ENCODE assay signal across 19 cellular contexts in the genomic region with DNA sequence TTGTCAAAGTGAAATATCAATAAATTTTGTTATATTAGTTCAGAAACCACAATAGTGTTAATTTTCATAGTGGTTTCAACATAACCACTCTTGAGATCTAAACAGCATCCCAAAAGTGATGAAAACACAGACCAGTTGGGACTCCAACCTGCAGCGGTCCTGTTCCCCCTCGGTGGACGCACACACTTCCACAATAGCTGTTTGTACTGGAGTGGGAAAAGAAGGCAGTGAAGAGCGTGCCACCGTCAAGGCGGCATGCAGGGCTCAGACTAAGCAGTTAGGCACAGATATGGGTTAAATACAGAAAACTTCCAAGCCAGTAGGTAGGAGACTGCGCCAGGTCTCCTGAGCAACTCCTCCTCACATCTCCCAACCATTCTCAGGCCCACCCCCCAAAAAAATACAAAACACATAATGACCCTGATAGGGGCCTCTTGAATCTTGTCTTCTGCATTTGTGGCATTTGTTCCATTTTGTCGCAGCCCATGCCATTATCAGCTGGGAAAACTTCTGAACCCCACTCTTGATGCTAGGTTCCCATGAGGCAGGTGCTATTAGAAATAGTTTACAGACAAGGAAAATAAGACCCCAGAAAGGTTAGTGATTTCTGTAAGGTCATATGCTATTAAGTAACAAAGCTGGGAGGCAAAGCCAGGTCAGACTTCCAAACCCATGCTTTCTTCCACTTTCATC. TPM values are rescaled to one million over a fixed set of nuclear protein-coding genes. Genes with fewer than 3 reads are reported as not detected.
A peak's percentile ranks its signal among the peaks of the same experiment; 100 is the strongest.
DNase-seq lines count a peak whose midpoint lies in the region; ATAC-seq, FAIRE-seq and TF ChIP-seq lines count a peak whose summit lies in the region.
"Had no signal": no experiment of that assay in that cellular context is flagged by ENCODE, and none has a peak within 500 bp of the region (broad histone marks: within the 10 kb centered on the region; RNA-seq: fewer than 3 reads in every experiment).

No MANE protein-coding gene starts in this region.

- H3K27ac Mint-ChIP-seq in activated T-helper 1 cell treated with anti-CD3 and anti-CD28 coated beads, Interleukin-12 subunit alpha, Interleukin-12 subunit beta, Interleukin-2, Interleukin-4 antibody, amounts not matched to agents 30 ng/mL and 10 ng/mL and 1 ng/mL, durations not matched to agents 14 hours and 24 hours and 36 hours = peak overlapping the region; percentile 15
- peak overlapping the region; percentile 13 for H3K27ac Mint-ChIP-seq in neural progenitor cell

- POLR2A ChIA-PET in HepG2 (lab: Yijun Ruan, JAX) = no interaction called here

- TF ChIP-seq RAD21 in HepG2 (CRISPR knock-in tag; IDR thresholded peaks at IDR 0.05) = no peak

- TF ChIP-seq POLR2A in HepG2 (IDR thresholded peaks at IDR 0.05; ENCODE audit: insufficient read depth in 1 of 2, low read depth in 2 of 2, low read length in 2 of 2) = no peak
- no peak for TF ChIP-seq POLR2A in right lobe of liver (IDR thresholded peaks at IDR 0.05)
- peak; percentile 12 for TF ChIP-seq POLR2A in GM18505 (IDR thresholded peaks at IDR 0.05; ENCODE audit: borderline replicate concordance, extremely low read depth, insufficient read depth, insufficient read length)

- no peak overlapping the region for H3K9ac ChIP-seq in HepG2 (ENCODE audit: insufficient read depth, low read depth, low read length)
- no peak overlapping the region for H3K9ac ChIP-seq in neural progenitor cell

- H4K20me1 ChIP-seq in HepG2 (ENCODE audit: insufficient read depth, low read length) (no peaks in the 10 kb centered on the region), neural progenitor cell (ENCODE audit: low read depth) (no peaks in the 10 kb centered on the region)

- in situ Hi-C loops in HepG2 (cut with HindIII; ENCODE audit: extremely low pct_ligation_motif_present, low pct_unique_long_range_greater_than_20kb) = no loop called here

- WGBS in HepG2 (ENCODE audit: low lambda C conversion rate) = 95% methylated on average over 8 of the region's 8 CpGs
- 98% methylated on average over 8 of the region's 8 CpGs for WGBS in right lobe of liver (ENCODE audit: insufficient coverage, low coverage, low lambda C conversion rate, missing lambda C conversion rate)

- TF ChIP-seq CTCF in HepG2 (CRISPR knock-in tag; IDR thresholded peaks at IDR 0.05) (no peak), right lobe of liver (IDR thresholded peaks at IDR 0.05) (no peak), neural progenitor cell (IDR thresholded peaks at IDR 0.05) (no peak)

- H3K27ac ChIP-seq in HepG2 (ENCODE audit: extremely low read length, insufficient read depth, low read length) = no peak overlapping the region
- no peak overlapping the region for H3K27ac ChIP-seq in right lobe of liver
- H3K27ac ChIP-seq in neural progenitor cell = no peak overlapping the region
- H3K27ac ChIP-seq: A549, C4-2B had no signal

- H2AFZ ChIP-seq in HepG2 (ENCODE audit: low read length) (no peak overlapping the region), neural progenitor cell (replicated peaks) (no peak overlapping the region)

- intact Hi-C loops in HepG2 (cut with micrococcal nuclease; ENCODE audit: unreplicated experiment) (no loop called here), right lobe of liver (cut with DNase I) (no loop called here)
- intact Hi-C loops in activated T-helper 1 cell treated with anti-CD3 and anti-CD28 coated beads, Interleukin-12 subunit alpha, Interleukin-12 subunit beta, Interleukin-2, Interleukin-4 antibody, amounts not matched to agents 30 ng/mL and 10 ng/mL and 1 ng/mL, durations not matched to agents 14 hours and 24 hours and 36 hours (cut with micrococcal nuclease) = no loop called here

- H3K9me3 ChIP-seq in HepG2 (ENCODE audit: low read length) (no peaks in the 10 kb centered on the region), right lobe of liver (no peaks in the 10 kb centered on the region), neural progenitor cell (ENCODE audit: low read depth) (no peaks in the 10 kb centered on the region)
- H3K9me3 ChIP-seq: A549 had no signal

- H3K36me3 Mint-ChIP-seq in activated T-helper 1 cell treated with anti-CD3 and anti-CD28 coated beads, Interleukin-12 subunit alpha, Interleukin-12 subunit beta, Interleukin-2, Interleukin-4 antibody, amounts not matched to agents 30 ng/mL and 10 ng/mL and 1 ng/mL, durations not matched to agents 14 hours and 24 hours and 36 hours (ENCODE audit: low read depth) = peaks cover 17% of the 10 kb centered on the region
- H3K36me3 Mint-ChIP-seq in neural progenitor cell = peaks cover 24% of the 10 kb centered on the region

- H3K4me2 ChIP-seq in HepG2 (ENCODE audit: low read depth, low read length) (no peak overlapping the region), neural progenitor cell (no peak overlapping the region)
- H3K4me2 ChIP-seq: A549 had no signal

- H3K79me2 ChIP-seq in HepG2 (ENCODE audit: insufficient read depth, low read length) (no peaks in the 10 kb centered on the region), neural progenitor cell (ENCODE audit: low read depth) (no peaks in the 10 kb centered on the region)

- H3K27me3 Mint-ChIP-seq in activated T-helper 1 cell treated with anti-CD3 and anti-CD28 coated beads, Interleukin-12 subunit alpha, Interleukin-12 subunit beta, Interleukin-2, Interleukin-4 antibody, amounts not matched to agents 30 ng/mL and 10 ng/mL and 1 ng/mL, durations not matched to agents 14 hours and 24 hours and 36 hours (ENCODE audit: insufficient read depth) = no peaks in the 10 kb centered on the region
- peaks cover 5% of the 10 kb centered on the region for H3K27me3 Mint-ChIP-seq in neural progenitor cell (ENCODE audit: insufficient read depth, low read depth)
- H3K27me3 Mint-ChIP-seq: CD4-positive, alpha-beta memory T cell had no signal

- no peaks in the 10 kb centered on the region for H3K4me1 Mint-ChIP-seq in activated T-helper 1 cell treated with anti-CD3 and anti-CD28 coated beads, Interleukin-12 subunit alpha, Interleukin-12 subunit beta, Interleukin-2, Interleukin-4 antibody, amounts not matched to agents 30 ng/mL and 10 ng/mL and 1 ng/mL, durations not matched to agents 14 hours and 24 hours and 36 hours (ENCODE audit: low read depth)
- H3K4me1 Mint-ChIP-seq in neural progenitor cell = peaks cover 3% of the 10 kb centered on the region

- no peaks in the 10 kb centered on the region for H3K9me3 Mint-ChIP-seq in activated T-helper 1 cell treated with anti-CD3 and anti-CD28 coated beads, Interleukin-12 subunit alpha, Interleukin-12 subunit beta, Interleukin-2, Interleukin-4 antibody, amounts not matched to agents 30 ng/mL and 10 ng/mL and 1 ng/mL, durations not matched to agents 14 hours and 24 hours and 36 hours
- H3K9me3 Mint-ChIP-seq in neural progenitor cell = peaks cover 2% of the 10 kb centered on the region
- H3K9me3 Mint-ChIP-seq: CD4-positive, alpha-beta memory T cell had no signal

- DNase-seq in HepG2 (ENCODE audit: low spot score) (no peak), right lobe of liver (no peak), neural progenitor cell (ENCODE audit: low spot score) (no peak), A172 (ENCODE audit: low spot score) (no peak), HK-2 (ENCODE audit: unreplicated experiment) (no peak)
- DNase-seq in activated T-helper 1 cell treated with anti-CD3 and anti-CD28 coated beads, Interleukin-12 subunit alpha, Interleukin-12 subunit beta, Interleukin-2, Interleukin-4 antibody, amounts not matched to agents 30 ng/mL and 10 ng/mL and 1 ng/mL, durations not matched to agents 14 hours and 24 hours and 36 hours (ENCODE audit: low spot score) = no peak
- DNase-seq: AML-193; Calu3; CD4-positive, alpha-beta memory T cell; DMS79 treated with DMSO at 0.1 percent for 48 hours; GF-D8; H9 had no signal

- no peak overlapping the region for H3K4me3 Mint-ChIP-seq in activated T-helper 1 cell treated with anti-CD3 and anti-CD28 coated beads, Interleukin-12 subunit alpha, Interleukin-12 subunit beta, Interleukin-2, Interleukin-4 antibody, amounts not matched to agents 30 ng/mL and 10 ng/mL and 1 ng/mL, durations not matched to agents 14 hours and 24 hours and 36 hours
- H3K4me3 Mint-ChIP-seq in neural progenitor cell = peak overlapping the region; percentile 17
- H3K4me3 Mint-ChIP-seq: CD4-positive, alpha-beta memory T cell; H9 had no signal

- H3K4me1 ChIP-seq in HepG2 (ENCODE audit: insufficient read depth, low read length) = peaks cover 7% of the 10 kb centered on the region; the same call in 1 of the 2 replicates
- no peaks in the 10 kb centered on the region for H3K4me1 ChIP-seq in right lobe of liver
- H3K4me1 ChIP-seq in neural progenitor cell = no peaks in the 10 kb centered on the region
- H3K4me1 ChIP-seq: A549 had no signal

- no peak for TF ChIP-seq EP300 in HepG2 (IDR thresholded peaks at IDR 0.05; ENCODE audit: low read depth in 2 of 2, low read length in 2 of 2)
- TF ChIP-seq EP300 in HepG2 (CRISPR knock-in tag; IDR thresholded peaks at IDR 0.05; ENCODE audit: borderline replicate concordance) = no peak

- peaks cover 5% of the 10 kb centered on the region for H3F3A ChIP-seq in neural progenitor cell (ENCODE audit: low read depth)

- CTCF ChIA-PET in HepG2 (lab: Yijun Ruan, JAX; ENCODE audit: low intra/inter-chr PET ratio, low total read pairs) = no interaction called here

- H3K4me3 ChIP-seq in HepG2 (replicated peaks in 1 of 3; ENCODE audit: insufficient read depth in 1 of 3, low read depth in 2 of 3, low read length in 3 of 3) (no peak overlapping the region), right lobe of liver (no peak overlapping the region), neural progenitor cell (no peak overlapping the region)
- H3K4me3 ChIP-seq: A549 had no signal

- BruUV-seq in HepG2 (replicated peaks; lab: Mats Ljungman, UMichigan) = no TSS peak

- FAIRE-seq in HepG2 (lab: Jason Lieb, UNC) = no peak
- FAIRE-seq: A549, GM12892, GM19239, H1 had no signal

- ATAC-seq in HepG2 = no peak
- ATAC-seq in right lobe of liver = no peak
- ATAC-seq in GM18505 (IDR thresholded peaks at IDR 0.05; ENCODE audit: unreplicated experiment) = no peak
- no peak for ATAC-seq in GM18867 (IDR thresholded peaks at IDR 0.05; ENCODE audit: unreplicated experiment)
- ATAC-seq: A549 had no signal

- H3K36me3 ChIP-seq in HepG2 (replicated peaks in 1 of 2; ENCODE audit: control insufficient read depth in 1 of 2, insufficient read depth in 2 of 2, low read length in 2 of 2) (peaks cover 0 to 3% of the 10 kb centered on the region in 2 experiments; a peak in 3 of 5 replicates), right lobe of liver (peaks cover 0 to 2% (median 0%) of the 10 kb centered on the region in 4 donors), neural progenitor cell (peaks cover 5% of the 10 kb centered on the region)

- no peaks in the 10 kb centered on the region; a peak in 1 of 5 replicates for H3K27me3 ChIP-seq in HepG2 (ENCODE audit: control insufficient read depth in 1 of 2, insufficient read depth in 2 of 2, low read length in 2 of 2)
- no peaks in the 10 kb centered on the region for H3K27me3 ChIP-seq in right lobe of liver
- H3K27me3 ChIP-seq in neural progenitor cell = no peaks in the 10 kb centered on the region

RNA-seq across cellular contexts. Expression of gene GORASP2, which starts 57.7 kb away (rescaled TPM):
- total RNA-seq in HepG2 (2016; rRNA removed; fragmentation: Illumina TruSeq; extraction: Trizol) (97.3 and 103 TPM in 2 replicates), right lobe of liver (10 to 100 TPM; 32.8 to 47.6 (median 37.6) TPM), neural progenitor cell (ENCODE audit: low replicate concordance) (38.3 and 67.1 TPM in 2 replicates)
- total RNA-seq in HepG2 (2016; cell fraction: cytosol; rRNA removed; fragmentation: Illumina TruSeq; extraction: Trizol; ENCODE audit: low read depth) = 22.0 and 22.8 TPM in 2 replicates
- 82.8 and 104 TPM in 2 replicates for total RNA-seq in HepG2 (2016; cell fraction: insoluble cytoplasmic fraction; rRNA removed; fragmentation: Illumina TruSeq; extraction: Trizol)
- total RNA-seq in HepG2 (2016; cell fraction: membrane; rRNA removed; fragmentation: Illumina TruSeq; extraction: Trizol) = 51.0 and 56.4 TPM in 2 replicates
- total RNA-seq in HepG2 (2016; cell fraction: nucleus; rRNA removed; fragmentation: Illumina TruSeq; extraction: Trizol) = 78.9 and 79.4 TPM in 2 replicates
- polyA plus RNA-seq in HepG2 (2011; rRNA removed) = 190 and 239 TPM in 2 replicates
- 210 and 213 TPM in 2 replicates for polyA plus RNA-seq in HepG2 (2011; cell fraction: cytosol; rRNA removed)
- polyA plus RNA-seq in HepG2 (2011; cell fraction: nucleus; rRNA removed) = 82.9 and 100 TPM in 2 replicates
- 89.3 and 114 TPM in 2 replicates for polyA plus RNA-seq in HepG2 (2012)
- polyA plus RNA-seq in HepG2 (2016; cell fraction: cytosol; fragmentation: Illumina TruSeq; extraction: Trizol; ENCODE audit: low read depth) = 27.3 and 29.3 TPM in 2 replicates
- polyA plus RNA-seq in HepG2 (2016; cell fraction: insoluble cytoplasmic fraction; fragmentation: Illumina TruSeq; extraction: Trizol; ENCODE audit: low read depth) = 157 and 193 TPM in 2 replicates
- 52.8 and 61.7 TPM in 2 replicates for polyA plus RNA-seq in HepG2 (2016; cell fraction: membrane; fragmentation: Illumina TruSeq; extraction: Trizol; ENCODE audit: low read depth)
- 107 and 115 TPM in 2 replicates for polyA plus RNA-seq in HepG2 (2016; cell fraction: nucleus; fragmentation: Illumina TruSeq; extraction: Trizol; ENCODE audit: insufficient read depth, low read depth)
- polyA minus RNA-seq in HepG2 (2011; rRNA and poly(A)+ RNA removed; ENCODE audit: low replicate concordance) = 108 and 236 TPM in 2 replicates
- polyA minus RNA-seq in HepG2 (2011; cell fraction: cytosol; rRNA and poly(A)+ RNA removed) = 74.6 and 85.1 TPM in 2 replicates
- 157 and 204 TPM in 2 replicates for polyA minus RNA-seq in HepG2 (2011; cell fraction: nucleus; rRNA and poly(A)+ RNA removed)
- 99.5 and 104 TPM in 2 replicates for total RNA-seq in activated T-helper 1 cell treated with anti-CD3 and anti-CD28 coated beads, Interleukin-12 subunit alpha, Interleukin-12 subunit beta, Interleukin-2, Interleukin-4 antibody, amounts not matched to agents 30 ng/mL and 10 ng/mL and 1 ng/mL, durations not matched to agents 14 hours and 24 hours and 36 hours
- 68.0 and 83.0 TPM in 2 replicates for total RNA-seq in A172 (2014; rRNA removed; shearing (Covaris generic))
